In genomic region chr7:133575726-133576125, GRCh38 we compare ENCODE assay signal across 20 cellular contexts.
DNase-seq lines count a peak whose midpoint lies in the region; FAIRE-seq and TF ChIP-seq lines count a peak whose summit lies in the region.
"Had no signal": no experiment of that assay in that cellular context is flagged by ENCODE, and none has a peak within 500 bp of the region (broad histone marks: within the 10 kb centered on the region; RNA-seq: fewer than 3 reads in every experiment).

No MANE protein-coding gene starts in this region.

- H3K27ac Mint-ChIP-seq in nephron progenitor cell: no peak overlapping the region
- H3K27ac Mint-ChIP-seq: activated naive CD4-positive, alpha-beta T cell treated with anti-CD3 and anti-CD28 coated beads, Interleukin-2, amount 50 U/mL, for 72 hours; activated T-cell treated with anti-CD3 and anti-CD28 coated beads, Interleukin-2, amount 50 U/mL, for 72 hours; naive thymus-derived CD8-positive, alpha-beta T cell had no signal

- H3K27me3 Mint-ChIP-seq in nephron progenitor cell (ENCODE audit: low read depth, poor library complexity): no peaks in the 10 kb centered on the region
- H3K27me3 Mint-ChIP-seq: naive thymus-derived CD8-positive, alpha-beta T cell had no signal

- peak; percentile 62 for FAIRE-seq in islet of Langerhans (lab: Jason Lieb, UNC)
- FAIRE-seq: D721Med, HTR-8/SVneo had no signal

- H3K4me3 Mint-ChIP-seq in nephron progenitor cell: no peak overlapping the region
- H3K4me3 Mint-ChIP-seq: activated T-cell treated with anti-CD3 and anti-CD28 coated beads, Interleukin-2, amount 50 U/mL, for 72 hours; naive thymus-derived CD8-positive, alpha-beta T cell had no signal

- no peak for TF ChIP-seq CTCF in nephron progenitor cell (IDR thresholded peaks at IDR 0.05)

- peak; percentile 96 for DNase-seq in DMS 273 (lab: John Stamatoyannopoulos, UW; ENCODE audit: unreplicated experiment)
- DNase-seq in NCI-H1694 (lab: John Stamatoyannopoulos, UW): peak; percentile 84
- DNase-seq in astrocyte of the hippocampus (ENCODE audit: low read depth, low spot score): peak; percentile 41
- DNase-seq in stimulated activated CD4-positive, alpha-beta T cell treated with anti-CD3 and anti-CD28 coated beads, Interleukin-2, amount 100 ng/mL, for 24 hours: no peak
- no peak for DNase-seq in KG1 (lab: John Stamatoyannopoulos, UW)
- no peak for DNase-seq in nephron progenitor cell
- DNase-seq: activated T-cell treated with anti-CD3 and anti-CD28 coated beads, Interleukin-2, amount 50 U/mL, for 72 hours; brain microvascular endothelial cell; heart right ventricle; islet precursor cell; mammary epithelial cell; naive thymus-derived CD8-positive, alpha-beta T cell; NCI-H510A; psoas muscle; spleen; testis had no signal

- no peaks in the 10 kb centered on the region for H3K4me1 Mint-ChIP-seq in nephron progenitor cell

- H3K9me3 Mint-ChIP-seq in nephron progenitor cell: no peaks in the 10 kb centered on the region
- H3K9me3 Mint-ChIP-seq: activated naive CD4-positive, alpha-beta T cell treated with anti-CD3 and anti-CD28 coated beads, Interleukin-2, amount 50 U/mL, for 72 hours; naive thymus-derived CD8-positive, alpha-beta T cell had no signal

- peaks cover 11% of the 10 kb centered on the region for H3K36me3 Mint-ChIP-seq in nephron progenitor cell (ENCODE audit: low read depth)

Comparison
In these comparisons a context has a peak if more than half of its experiments do, and no peak if none do; other contexts are left out.
1. DNase-seq: peak in DMS 273 (single experiment), NCI-H1694 (single experiment) and astrocyte of the hippocampus (single experiment); none in stimulated activated CD4-positive, alpha-beta T cell treated with anti-CD3 and anti-CD28 coated beads, Interleukin-2, amount 100 ng/mL, for 24 hours (0 of 2), KG1 (single experiment) and nephron progenitor cell (single experiment).